In the genomic region with DNA sequence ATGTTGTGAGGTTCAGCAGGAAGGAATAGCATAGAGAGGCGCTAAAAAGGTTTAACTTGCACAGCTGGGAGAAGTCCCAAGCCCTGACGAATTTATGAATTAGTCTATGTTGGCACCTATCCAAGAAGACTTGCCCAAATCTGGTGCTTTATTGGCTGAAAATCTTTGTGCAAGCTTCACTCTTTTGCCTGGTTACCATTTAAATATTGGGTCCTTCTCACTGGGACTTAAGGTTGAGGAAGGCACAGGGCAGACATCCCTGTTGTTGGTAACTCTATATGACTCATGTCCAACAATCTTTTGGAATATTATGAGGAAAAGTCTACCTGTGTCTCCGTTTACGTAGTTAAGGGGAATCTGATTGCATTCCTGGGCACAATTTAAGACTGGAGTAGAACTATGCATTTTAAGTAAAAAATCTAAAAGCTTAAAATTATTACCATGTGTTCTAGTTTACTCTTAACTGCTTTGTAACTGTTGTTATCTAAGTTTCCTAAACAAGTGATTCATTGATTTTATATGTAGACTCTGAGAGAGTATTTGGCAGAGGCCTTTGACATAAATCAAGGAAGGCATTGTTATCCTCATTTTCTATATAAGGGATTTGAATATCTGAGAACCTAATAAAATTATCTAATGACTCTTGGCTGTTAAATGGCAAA, we compare ENCODE assay signal across 24 cellular contexts.
DNase-seq lines count a peak whose midpoint lies in the region; ATAC-seq and TF ChIP-seq lines count a peak whose summit lies in the region.
"Had no signal": no experiment of that assay in that cellular context is flagged by ENCODE, and none has a peak within 500 bp of the region (broad histone marks: within the 10 kb centered on the region; RNA-seq: fewer than 3 reads in every experiment).

No MANE protein-coding gene starts in this region.

- peaks cover 0 to 5% of the 10 kb centered on the region in 2 experiments for H3K36me3 ChIP-seq in SK-N-SH (replicated peaks in 1 of 2; ENCODE audit: control insufficient read depth in 1 of 2, insufficient read depth in 2 of 2, low read length in 1 of 2)
- H3K36me3 ChIP-seq: upper lobe of left lung had no signal

- intact Hi-C loops in left cardiac atrium (cut with DNase I) (no loop called here), posterior vena cava (cut with DNase I) (no loop called here)

- no peaks in the 10 kb centered on the region for H3K27me3 ChIP-seq in SK-N-SH (ENCODE audit: insufficient read depth)
- H3K27me3 ChIP-seq: upper lobe of left lung had no signal

- POLR2A ChIA-PET in SK-N-SH (lab: Yijun Ruan, JAX): no interaction called here

- peaks cover 16% of the 10 kb centered on the region; the same call in 1 of the 2 replicates for H3K9me3 ChIP-seq in SK-N-SH

- CTCF ChIA-PET in SK-N-SH (lab: Yijun Ruan, JAX): no interaction called here

- no peak overlapping the region for H3K9ac ChIP-seq in SK-N-SH

- TF ChIP-seq CTCF in SK-N-SH (IDR thresholded peaks at IDR 0.05) (no peak), fibroblast of pulmonary artery (IDR thresholded peaks at IDR 0.05; ENCODE audit: low read length, missing control alignments) (no peak)

- H3K27ac ChIP-seq in SK-N-SH (ENCODE audit: low read depth in 2 of 2, low read length in 1 of 2): peak overlapping the region; percentile 8 to 53; a peak in 2 of 4 replicates
- H3K27ac ChIP-seq: 22Rv1, upper lobe of left lung, VCaP had no signal

- whole genome bisulfite sequencing in SK-N-SH (ENCODE audit: low lambda C conversion rate): 78% methylated on average over 4 of the region's 4 CpGs

- peaks cover 7% of the 10 kb centered on the region for H3F3A ChIP-seq in SK-N-SH (replicated peaks; ENCODE audit: insufficient read depth)

- no peaks in the 10 kb centered on the region for H4K20me1 ChIP-seq in SK-N-SH (ENCODE audit: insufficient read depth)

- H3K4me3 ChIP-seq in SK-N-SH (ENCODE audit: low read depth in 2 of 2, low read length in 1 of 2): no peak overlapping the region
- H3K4me3 ChIP-seq in fibroblast of pulmonary artery (replicated peaks; ENCODE audit: low read depth, low read length): no peak overlapping the region
- H3K4me3 ChIP-seq: K562, upper lobe of left lung had no signal

- H3K4me1 ChIP-seq in SK-N-SH (ENCODE audit: control insufficient read depth in 1 of 2, insufficient read depth in 2 of 2, low read depth in 1 of 2, low read length in 1 of 2): peaks cover 21 to 29% of the 10 kb centered on the region in 2 experiments; a peak in 3 of 4 replicates
- H3K4me1 ChIP-seq: upper lobe of left lung had no signal

- peak in 1 of 2 experiments; percentile 35; a peak in 1 of 4 replicates for TF ChIP-seq EP300 in SK-N-SH (IDR thresholded peaks at IDR 0.05; ENCODE audit: borderline replicate concordance in 1 of 2, low read depth in 1 of 2, low read length in 1 of 2)

- no peak overlapping the region for H3K4me2 ChIP-seq in SK-N-SH

- H3K9me2 ChIP-seq in SK-N-SH: no peaks in the 10 kb centered on the region

- H2AFZ ChIP-seq in SK-N-SH (ENCODE audit: low read depth): no peak overlapping the region

- DNase-seq in DMS 273 (lab: John Stamatoyannopoulos, UW; ENCODE audit: unreplicated experiment): peak; percentile 26
- no peak for DNase-seq in DMS 273 treated with DMSO at 0.1 percent for 48 hours (lab: John Stamatoyannopoulos, UW)
- no peak for DNase-seq in SK-N-SH
- DNase-seq in fibroblast of pulmonary artery (ENCODE audit: low read depth): peak; percentile 67
- DNase-seq in NCI-H345 treated with DMSO at 0.1 percent for 48 hours (lab: John Stamatoyannopoulos, UW; ENCODE audit: unreplicated experiment): no peak
- DNase-seq in left cardiac atrium: no peak
- DNase-seq in COLO668 (lab: John Stamatoyannopoulos, UW; ENCODE audit: unreplicated experiment): no peak
- no peak for DNase-seq in posterior vena cava (ENCODE audit: low spot score)
- DNase-seq: activated CD4-positive, alpha-beta memory T cell treated with anti-CD3 and anti-CD28 coated beads for 36 hours; activated gamma-delta T cell treated with Interleukin-2 at 50 U/mL for 16 hours; activated T-cell treated with anti-CD3 and anti-CD28 coated beads for 4 hours; amniotic stem cell; C1 segment of cervical spinal cord; cerebellar nuclear complex; DMS153; effector memory CD8-positive, alpha-beta T cell; NCI-H2081; NCI-H748 treated with DMSO at 0.1 percent for 48 hours; SHP77; stimulated activated CD4-positive, alpha-beta T cell treated with anti-CD3 and anti-CD28 coated beads, Interleukin-4, amount 100 ng/mL, for 24 hours; upper lobe of left lung had no signal

- ATAC-seq in left cardiac atrium: no peak
- ATAC-seq: effector memory CD8-positive, alpha-beta T cell; K562 had no signal

- TF ChIP-seq RAD21 in SK-N-SH (IDR thresholded peaks at IDR 0.05; ENCODE audit: low read length): no peak

- no peaks in the 10 kb centered on the region for H3K79me2 ChIP-seq in SK-N-SH (ENCODE audit: insufficient read depth)

TF ChIP-seq in SK-N-SH, 30 proteins besides CTCF, POLR2A, EP300 and RAD21:
- TF ChIP-seq TCF12 (IDR thresholded peaks at IDR 0.05) (peak; percentile 36), RCOR1 (IDR thresholded peaks at IDR 0.05; ENCODE audit: low read length) (no peak)
- TF ChIP-seq, protein P1, sequence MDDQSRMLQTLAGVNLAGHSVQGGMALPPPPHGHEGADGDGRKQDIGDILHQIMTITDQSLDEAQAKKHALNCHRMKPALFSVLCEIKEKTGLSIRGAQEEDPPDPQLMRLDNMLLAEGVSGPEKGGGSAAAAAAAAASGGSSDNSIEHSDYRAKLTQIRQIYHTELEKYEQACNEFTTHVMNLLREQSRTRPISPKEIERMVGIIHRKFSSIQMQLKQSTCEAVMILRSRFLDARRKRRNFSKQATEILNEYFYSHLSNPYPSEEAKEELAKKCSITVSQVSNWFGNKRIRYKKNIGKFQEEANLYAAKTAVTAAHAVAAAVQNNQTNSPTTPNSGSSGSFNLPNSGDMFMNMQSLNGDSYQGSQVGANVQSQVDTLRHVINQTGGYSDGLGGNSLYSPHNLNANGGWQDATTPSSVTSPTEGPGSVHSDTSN (IDR thresholded peaks at IDR 0.05): peak; percentile 53
- TF ChIP-seq, protein P2, sequence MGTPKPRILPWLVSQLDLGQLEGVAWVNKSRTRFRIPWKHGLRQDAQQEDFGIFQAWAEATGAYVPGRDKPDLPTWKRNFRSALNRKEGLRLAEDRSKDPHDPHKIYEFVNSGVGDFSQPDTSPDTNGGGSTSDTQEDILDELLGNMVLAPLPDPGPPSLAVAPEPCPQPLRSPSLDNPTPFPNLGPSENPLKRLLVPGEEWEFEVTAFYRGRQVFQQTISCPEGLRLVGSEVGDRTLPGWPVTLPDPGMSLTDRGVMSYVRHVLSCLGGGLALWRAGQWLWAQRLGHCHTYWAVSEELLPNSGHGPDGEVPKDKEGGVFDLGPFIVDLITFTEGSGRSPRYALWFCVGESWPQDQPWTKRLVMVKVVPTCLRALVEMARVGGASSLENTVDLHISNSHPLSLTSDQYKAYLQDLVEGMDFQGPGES (IDR thresholded peaks at IDR 0.05; ENCODE audit: low read depth, low read length): no peak

Comparison
In these comparisons a context has a peak if more than half of its experiments do, and no peak if none do; other contexts are left out.
1. DNase-seq: peak in DMS 273 (single experiment) and fibroblast of pulmonary artery (single experiment); none in DMS 273 treated with DMSO at 0.1 percent for 48 hours (single experiment), SK-N-SH (single experiment), NCI-H345 treated with DMSO at 0.1 percent for 48 hours (single experiment), left cardiac atrium (single experiment), COLO668 (single experiment) and posterior vena cava (single experiment).